In genomic region chr18:3451166-3451988, GRCh38 we compare ENCODE assay signal across 2 cellular contexts.
TF ChIP-seq lines count a peak whose summit lies in the region.

No MANE protein-coding gene starts in this region.

TF ChIP-seq in IMR-90, 13 proteins besides CTCF, POLR2A, EP300 and RAD21 (continued from another document):
- no peak for TF ChIP-seq ELK1 (IDR thresholded peaks at IDR 0.05; ENCODE audit: borderline replicate concordance, low read depth, low read length)
- no peak for TF ChIP-seq BHLHE40 (IDR thresholded peaks at IDR 0.05; ENCODE audit: low read depth, low read length)
- TF ChIP-seq NFE2L2 (IDR thresholded peaks at IDR 0.05; ENCODE audit: low read depth, low read length), result no peak
- no peak; the same call in none of the 2 replicates for TF ChIP-seq CHD1 (IDR thresholded peaks at IDR 0.05; ENCODE audit: low read depth, low read length)
- no peak for TF ChIP-seq RCOR1 (IDR thresholded peaks at IDR 0.05; ENCODE audit: insufficient replicate concordance, low read length)

TF ChIP-seq in SK-N-SH treated with all-trans-retinoic acid at 6 μM for 48 hours, 23 proteins besides CTCF, POLR2A, EP300 and RAD21 (continued from another document):
- TF ChIP-seq PATZ1 (CRISPR knock-in tag; IDR thresholded peaks at IDR 0.05; ENCODE audit: borderline replicate concordance) (peak; percentile 38; the same call in 1 of the 2 replicates), CREB5 (CRISPR knock-in tag; IDR thresholded peaks at IDR 0.05; ENCODE audit: low read depth) (no peak)
